17 cellular contexts compared by ENCODE assay signal in genomic region chr11:102168483-102168882, GRCh38. TPM values are rescaled to one million over a fixed set of nuclear protein-coding genes. Genes with fewer than 3 reads are reported as not detected.
DNase-seq lines count a peak whose midpoint lies in the region; ATAC-seq, FAIRE-seq and TF ChIP-seq lines count a peak whose summit lies in the region.
"Had no signal": no experiment of that assay in that cellular context is flagged by ENCODE, and none has a peak within 500 bp of the region (broad histone marks: within the 10 kb centered on the region; RNA-seq: fewer than 3 reads in every experiment).

No MANE protein-coding gene starts in this region.

- POLR2A ChIA-PET in CD8-positive, alpha-beta T cell (lab: Charles Lee), result no interaction called here

- intact Hi-C loops in mammary epithelial cell (cut with micrococcal nuclease), result no loop called here
- intact Hi-C loops in CD8-positive, alpha-beta T cell (cut with DNase I, micrococcal nuclease), result no loop called here

- peaks cover 7% of the 10 kb centered on the region for H3K36me3 ChIP-seq in mammary epithelial cell (ENCODE audit: insufficient read depth, low read length)
- H3K36me3 ChIP-seq in CD8-positive, alpha-beta T cell (ENCODE audit: insufficient read depth, low read length), result no peaks in the 10 kb centered on the region
- H3K36me3 ChIP-seq: neutrophil had no signal

- H3K36me3 Mint-ChIP-seq in mesothelial cell of epicardium, result peaks cover 13% of the 10 kb centered on the region
- H3K36me3 Mint-ChIP-seq in CD8-positive, alpha-beta T cell, result no peaks in the 10 kb centered on the region
- H3K36me3 Mint-ChIP-seq: stimulated activated memory B cell treated with anti-CD40 and anti-IgM and Interleukin-4, amounts not matched to agents 10 μg/mL and 1 μg/mL and 100 μg/mL, for 72 hours had no signal

- H4K20me1 ChIP-seq in mammary epithelial cell (ENCODE audit: insufficient read depth, low read length), result no peaks in the 10 kb centered on the region

- no peaks in the 10 kb centered on the region for H3K9me3 ChIP-seq in mammary epithelial cell (replicated peaks; ENCODE audit: insufficient read depth, low read length)
- no peaks in the 10 kb centered on the region for H3K9me3 ChIP-seq in CD8-positive, alpha-beta T cell (ENCODE audit: low read length)
- H3K9me3 ChIP-seq: neutrophil had no signal

- peaks cover 36% of the 10 kb centered on the region for H3K4me1 Mint-ChIP-seq in mesothelial cell of epicardium
- no peaks in the 10 kb centered on the region for H3K4me1 Mint-ChIP-seq in CD8-positive, alpha-beta T cell (ENCODE audit: low read depth)
- H3K4me1 Mint-ChIP-seq: activated T-helper 17 cell treated with anti-CD3 and anti-CD28 coated beads, Interleukin-2, amount 50 U/mL, for 72 hours; stimulated activated memory B cell treated with anti-CD40 and anti-IgM and Interleukin-4, amounts not matched to agents 10 μg/mL and 1 μg/mL and 100 μg/mL, for 72 hours had no signal

- peak; percentile 93 for FAIRE-seq in HTR-8/SVneo (lab: Jason Lieb, UNC)

- peak overlapping the region; percentile 50 for H3K4me2 ChIP-seq in mammary epithelial cell (ENCODE audit: insufficient read depth, low read depth, low read length)

- H3K79me2 ChIP-seq in mammary epithelial cell (ENCODE audit: insufficient read depth, low read length), result peaks cover 91% of the 10 kb centered on the region

- TF ChIP-seq CTCF in AG10803 (conservative IDR thresholded peaks at IDR 0.05; ENCODE audit: low read length) (no peak), mammary epithelial cell (conservative IDR thresholded peaks at IDR 0.05 in 1 of 2, IDR thresholded peaks at IDR 0.05 in 1 of 2; ENCODE audit: extremely low read depth in 1 of 2, insufficient read depth in 1 of 2, low read depth in 1 of 2, low read length in 2 of 2) (no peak), mesothelial cell of epicardium (IDR thresholded peaks at IDR 0.05; ENCODE audit: unreplicated experiment) (no peak)
- no peak for TF ChIP-seq CTCF in CD8-positive, alpha-beta T cell (IDR thresholded peaks at IDR 0.05)

- H3K27me3 ChIP-seq in mammary epithelial cell (ENCODE audit: insufficient read depth, low read length), result no peaks in the 10 kb centered on the region
- no peaks in the 10 kb centered on the region for H3K27me3 ChIP-seq in CD8-positive, alpha-beta T cell (ENCODE audit: insufficient read depth, low read length)

- CTCF ChIA-PET in mammary epithelial cell (lab: Charles Lee; ENCODE audit: low non-redundant PET), result no interaction called here
- CTCF ChIA-PET in CD8-positive, alpha-beta T cell (lab: Charles Lee), result no interaction called here

- ATAC-seq in GM21737 (IDR thresholded peaks at IDR 0.05; ENCODE audit: unreplicated experiment) (no peak), GM18519 (IDR thresholded peaks at IDR 0.05; ENCODE audit: low FRiP score, unreplicated experiment) (no peak), HG03342 (IDR thresholded peaks at IDR 0.05; ENCODE audit: unreplicated experiment) (no peak)
- ATAC-seq in CD8-positive, alpha-beta T cell, result no peak
- ATAC-seq: activated T-helper 17 cell treated with anti-CD3 and anti-CD28 coated beads, Interleukin-2, amount 50 U/mL, for 72 hours; stimulated activated memory B cell treated with anti-CD40 and anti-IgM and Interleukin-4, amounts not matched to agents 10 μg/mL and 1 μg/mL and 100 μg/mL, for 72 hours had no signal

- BruUV-seq in mammary epithelial cell (replicated peaks; lab: Mats Ljungman, UMichigan), result no TSS peak

- H3K9me3 Mint-ChIP-seq in mesothelial cell of epicardium, result no peaks in the 10 kb centered on the region
- H3K9me3 Mint-ChIP-seq in CD8-positive, alpha-beta T cell, result no peaks in the 10 kb centered on the region
- H3K9me3 Mint-ChIP-seq: activated T-helper 17 cell treated with anti-CD3 and anti-CD28 coated beads, Interleukin-2, amount 50 U/mL, for 72 hours; stimulated activated memory B cell treated with anti-CD40 and anti-IgM and Interleukin-4, amounts not matched to agents 10 μg/mL and 1 μg/mL and 100 μg/mL, for 72 hours had no signal

- peak overlapping the region; percentile 34 for H3K27ac ChIP-seq in mammary epithelial cell (ENCODE audit: insufficient read depth, low read depth, low read length)
- no peak overlapping the region for H3K27ac ChIP-seq in CD8-positive, alpha-beta T cell (ENCODE audit: low read depth, low read length)
- H3K27ac ChIP-seq: neutrophil, skin epidermis had no signal

- DNase-seq in AG10803 (ENCODE audit: low read depth), result peak; percentile 21
- no peak for DNase-seq in HTR-8/SVneo (ENCODE audit: insufficient read length, low spot score)
- peak; percentile 28 for DNase-seq in mammary epithelial cell
- no peak for DNase-seq in mesothelial cell of epicardium (ENCODE audit: low spot score in 2 of 2, unreplicated experiment in 2 of 2)
- DNase-seq in CD8-positive, alpha-beta T cell, result no peak
- DNase-seq: GF-D8, Karpas-422, mesenchymal stem cell, NCI-H1436 treated with DMSO at 0.1 percent for 48 hours, NCI-H446 had no signal

- H2AFZ ChIP-seq in mammary epithelial cell (ENCODE audit: low read depth, low read length), result no peak overlapping the region

- H3K4me3 Mint-ChIP-seq in mesothelial cell of epicardium, result no peak overlapping the region
- no peak overlapping the region for H3K4me3 Mint-ChIP-seq in CD8-positive, alpha-beta T cell
- H3K4me3 Mint-ChIP-seq: activated T-helper 17 cell treated with anti-CD3 and anti-CD28 coated beads, Interleukin-2, amount 50 U/mL, for 72 hours; stimulated activated memory B cell treated with anti-CD40 and anti-IgM and Interleukin-4, amounts not matched to agents 10 μg/mL and 1 μg/mL and 100 μg/mL, for 72 hours had no signal

- no peaks in the 10 kb centered on the region for H3K27me3 Mint-ChIP-seq in mesothelial cell of epicardium (ENCODE audit: low read depth)
- peaks cover 21% of the 10 kb centered on the region for H3K27me3 Mint-ChIP-seq in CD8-positive, alpha-beta T cell (ENCODE audit: low read depth)

- 8% methylated on average over 1 of the region's 1 CpG for WGBS in mammary epithelial cell (ENCODE audit: low coverage, missing lambda C conversion rate)

- H3K4me3 ChIP-seq in AG10803 (ENCODE audit: low read length), result no peak overlapping the region
- no peak overlapping the region for H3K4me3 ChIP-seq in mammary epithelial cell (replicated peaks in 1 of 3; ENCODE audit: insufficient read depth in 1 of 3, low read depth in 2 of 3, low read length in 3 of 3)
- no peak overlapping the region for H3K4me3 ChIP-seq in CD8-positive, alpha-beta T cell (ENCODE audit: low read depth, low read length)
- H3K4me3 ChIP-seq: skin epidermis had no signal

- no peak overlapping the region for H3K9ac ChIP-seq in mammary epithelial cell (ENCODE audit: insufficient read depth, low read length)

- dilution Hi-C loops in mammary epithelial cell (cut with HindIII; ENCODE audit: low sequenced_read_pairs), result no loop called here

- H3K4me1 ChIP-seq in mammary epithelial cell (ENCODE audit: insufficient read depth, low read length), result peaks cover 38% of the 10 kb centered on the region
- no peaks in the 10 kb centered on the region for H3K4me1 ChIP-seq in CD8-positive, alpha-beta T cell (ENCODE audit: insufficient read depth, low read length)

- in situ Hi-C loops in mammary epithelial cell (cut with MboI; ENCODE audit: low sequenced_read_pairs in 2 of 2), result no loop called here

- H3K27ac Mint-ChIP-seq in mesothelial cell of epicardium, result peak overlapping the region; percentile 76
- H3K27ac Mint-ChIP-seq in CD8-positive, alpha-beta T cell, result no peak overlapping the region
- H3K27ac Mint-ChIP-seq: activated T-helper 17 cell treated with anti-CD3 and anti-CD28 coated beads, Interleukin-2, amount 50 U/mL, for 72 hours; stimulated activated memory B cell treated with anti-CD40 and anti-IgM and Interleukin-4, amounts not matched to agents 10 μg/mL and 1 μg/mL and 100 μg/mL, for 72 hours had no signal

RNA-seq across cellular contexts. Expression of gene YAP1, which starts 58.2 kb away (rescaled TPM):
- total RNA-seq in mammary epithelial cell (100 to 1,000 TPM; 163 to 234 TPM), mesothelial cell of epicardium (186 to 194 TPM (median 193 TPM) in 3 replicates)
- polyA plus RNA-seq in mammary epithelial cell, result 124 TPM
- polyA minus RNA-seq in mammary epithelial cell, result 220 TPM
- total RNA-seq in CD8-positive, alpha-beta T cell, result not detected

Comparison
In these comparisons a context has a peak if more than half of its experiments do, and no peak if none do; other contexts are left out.
1. DNase-seq: peak in AG10803 (single experiment) and mammary epithelial cell (single experiment); none in HTR-8/SVneo (single experiment), mesothelial cell of epicardium (0 of 2) and CD8-positive, alpha-beta T cell (0 of 7).
2. RNA of gene YAP1, which starts 58.2 kb away (total RNA-seq): 163 to 234 TPM in mammary epithelial cell and 186 to 194 TPM in mesothelial cell of epicardium; not detected in CD8-positive, alpha-beta T cell; every median in the first group is over 100 times any median in the second.